Comparison of ENCODE assay signal across 29 cellular contexts in the genomic region with DNA sequence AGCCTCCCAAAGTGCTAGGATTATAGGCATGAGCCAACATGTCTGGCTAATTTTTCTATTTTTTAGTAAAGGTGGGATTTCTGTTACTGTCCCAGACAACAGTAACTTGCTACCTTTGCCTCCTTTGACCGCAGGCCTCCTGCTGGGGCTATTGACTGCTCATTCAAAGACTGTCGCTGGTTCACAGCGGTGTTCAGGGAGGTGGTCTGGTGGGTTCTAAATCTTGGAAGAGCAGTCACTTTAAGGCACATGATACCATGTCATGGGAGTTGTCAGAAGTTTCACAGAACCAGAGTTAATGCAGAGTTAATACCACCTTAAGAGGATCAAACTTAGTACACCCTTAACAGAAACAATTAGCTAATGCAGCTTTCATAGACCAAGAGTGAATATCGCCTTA. TPM values are rescaled to one million over a fixed set of nuclear protein-coding genes. Genes with fewer than 3 reads are reported as not detected.
A peak's percentile ranks its signal among the peaks of the same experiment; 100 is the strongest.
DNase-seq lines count a peak whose midpoint lies in the region; ATAC-seq, FAIRE-seq and TF ChIP-seq lines count a peak whose summit lies in the region.
"Had no signal": no experiment of that assay in that cellular context is flagged by ENCODE, and none has a peak within 500 bp of the region (broad histone marks: within the 10 kb centered on the region; RNA-seq: fewer than 3 reads in every experiment).

No MANE protein-coding gene starts in this region.

- FAIRE-seq in HepG2 (lab: Jason Lieb, UNC) = no peak
- FAIRE-seq: colon, pancreas, small intestine had no signal

- TF ChIP-seq RAD21 in HepG2 (CRISPR knock-in tag; IDR thresholded peaks at IDR 0.05) = no peak

- H3K36me3 ChIP-seq in HepG2 (replicated peaks in 1 of 2; ENCODE audit: control insufficient read depth in 1 of 2, insufficient read depth in 2 of 2, low read length in 2 of 2) (no peaks in the 10 kb centered on the region), right lobe of liver (no peaks in the 10 kb centered on the region), transverse colon (no peaks in the 10 kb centered on the region)
- H3K36me3 ChIP-seq: ascending aorta, pancreas, suprapubic skin had no signal

- no peaks in the 10 kb centered on the region for H4K20me1 ChIP-seq in HepG2 (ENCODE audit: insufficient read depth, low read length)

- TF ChIP-seq POLR2A in HepG2 (IDR thresholded peaks at IDR 0.05; ENCODE audit: insufficient read depth in 1 of 2, low read depth in 2 of 2, low read length in 2 of 2) (no peak), right lobe of liver (IDR thresholded peaks at IDR 0.05) (no peak), transverse colon (IDR thresholded peaks at IDR 0.05) (no peak)

- no peak overlapping the region for H3K27ac ChIP-seq in HepG2 (ENCODE audit: extremely low read length, insufficient read depth, low read length)
- no peak overlapping the region for H3K27ac ChIP-seq in right lobe of liver
- H3K27ac ChIP-seq in transverse colon = no peak overlapping the region
- H3K27ac ChIP-seq: ascending aorta, epithelial cell of prostate, pancreas, suprapubic skin had no signal

- no peak overlapping the region for H3K9ac ChIP-seq in HepG2 (ENCODE audit: insufficient read depth, low read depth, low read length)

- TF ChIP-seq CTCF in HepG2 (CRISPR knock-in tag; IDR thresholded peaks at IDR 0.05) (no peak), right lobe of liver (IDR thresholded peaks at IDR 0.05) (no peak), transverse colon (IDR thresholded peaks at IDR 0.05) (no peak)

- no TSS peak for BruUV-seq in HepG2 (replicated peaks; lab: Mats Ljungman, UMichigan)

- CTCF ChIA-PET in HepG2 (lab: Yijun Ruan, JAX; ENCODE audit: low intra/inter-chr PET ratio, low total read pairs) = no interaction called here

- TF ChIP-seq EP300 in HepG2 (IDR thresholded peaks at IDR 0.05; ENCODE audit: low read depth in 2 of 2, low read length in 2 of 2) = no peak
- no peak for TF ChIP-seq EP300 in HepG2 (CRISPR knock-in tag; IDR thresholded peaks at IDR 0.05; ENCODE audit: borderline replicate concordance)
- no peak for TF ChIP-seq EP300 in transverse colon (IDR thresholded peaks at IDR 0.05; ENCODE audit: low read depth)

- DNase-seq in HepG2 (ENCODE audit: low spot score) = no peak
- no peak for DNase-seq in right lobe of liver
- DNase-seq in RKO (ENCODE audit: low spot score) = peak; percentile 16
- DNase-seq in iPS DF 19.7 (ENCODE audit: low read depth, low spot score) = peak; percentile 25
- DNase-seq in transverse colon = no peak
- DNase-seq in effector CD4-positive, alpha-beta T cell = no peak
- DNase-seq: activated CD4-positive, alpha-beta T cell treated with anti-CD3 and anti-CD28 coated beads, Interleukin-2, amount 50 U/mL, for 4 hours; activated CD4-positive, CD25-positive, alpha-beta regulatory T cell; activated T-cell treated with anti-CD3 and anti-CD28 coated beads, Interleukin-2, amount 50 U/mL, for 48 hours; AML-193; CD4-positive, CD25-positive, alpha-beta regulatory T cell; hippocampal formation; NCI-H2029 treated with DMSO at 0.1 percent for 48 hours; NCI-H524 treated with DMSO at 0.1 percent for 48 hours; NK-92 treated with Interleukin-12 subunit alpha and Interleukin-12 subunit beta, amount 100 ng/mL, for 24 hours; retina; small intestine; stimulated activated naive CD4-positive, alpha-beta T cell treated with Interleukin-2 at 50 U/mL for 16 hours; T-cell had no signal

- no peaks in the 10 kb centered on the region for H3K79me2 ChIP-seq in HepG2 (ENCODE audit: insufficient read depth, low read length)

- H3K4me3 ChIP-seq in HepG2 (replicated peaks in 1 of 3; ENCODE audit: insufficient read depth in 1 of 3, low read depth in 2 of 3, low read length in 3 of 3) = no peak overlapping the region
- no peak overlapping the region for H3K4me3 ChIP-seq in right lobe of liver
- no peak overlapping the region for H3K4me3 ChIP-seq in transverse colon
- H3K4me3 ChIP-seq: ascending aorta, pancreas, suprapubic skin had no signal

- peaks cover 5% of the 10 kb centered on the region; the same call in 1 of the 2 replicates for H3K4me1 ChIP-seq in HepG2 (ENCODE audit: insufficient read depth, low read length)
- no peaks in the 10 kb centered on the region for H3K4me1 ChIP-seq in right lobe of liver
- peaks cover 0 to 2% (median 0%) of the 10 kb centered on the region in 4 donors for H3K4me1 ChIP-seq in transverse colon
- H3K4me1 ChIP-seq: ascending aorta, pancreas, suprapubic skin had no signal

- ATAC-seq in HepG2 (no peak), right lobe of liver (no peak), HG02870 (IDR thresholded peaks at IDR 0.05; ENCODE audit: unreplicated experiment) (no peak)
- ATAC-seq: left lobe of liver, Panc1, pancreas, T-cell had no signal

- H3K27me3 ChIP-seq in HepG2 (ENCODE audit: control insufficient read depth in 1 of 2, insufficient read depth in 2 of 2, low read length in 2 of 2) (no peaks in the 10 kb centered on the region; a peak in 1 of 5 replicates), right lobe of liver (no peaks in the 10 kb centered on the region), transverse colon (no peaks in the 10 kb centered on the region)
- H3K27me3 ChIP-seq: ascending aorta, pancreas, suprapubic skin had no signal

- no peaks in the 10 kb centered on the region for H3K9me3 ChIP-seq in HepG2 (ENCODE audit: low read length)
- H3K9me3 ChIP-seq in right lobe of liver = no peaks in the 10 kb centered on the region
- no peaks in the 10 kb centered on the region for H3K9me3 ChIP-seq in transverse colon
- H3K9me3 ChIP-seq: ascending aorta, pancreas, suprapubic skin had no signal

- intact Hi-C loops in HepG2 (cut with micrococcal nuclease; ENCODE audit: unreplicated experiment) (no loop called here), right lobe of liver (cut with DNase I) (no loop called here), transverse colon (cut with DNase I; ENCODE audit: low total_unique reads) (no loop called here)

- POLR2A ChIA-PET in HepG2 (lab: Yijun Ruan, JAX) = no interaction called here

- in situ Hi-C loops in HepG2 (cut with HindIII; ENCODE audit: extremely low pct_ligation_motif_present, low pct_unique_long_range_greater_than_20kb) = no loop called here
- in situ Hi-C loops in transverse colon (cut with MboI; ENCODE audit: low pct_ligation_motif_present in 1 of 4, low pct_unique_long_range_greater_than_20kb in 1 of 4, low sequenced_read_pairs in 3 of 4) = no loop called here

- H2AFZ ChIP-seq in HepG2 (ENCODE audit: low read length) = no peak overlapping the region

- H3K4me2 ChIP-seq in HepG2 (ENCODE audit: low read depth, low read length) = no peak overlapping the region

- 38% methylated on average over 4 of the region's 4 CpGs for WGBS in HepG2 (ENCODE audit: low lambda C conversion rate)
- WGBS in right lobe of liver (ENCODE audit: insufficient coverage, low coverage, low lambda C conversion rate, missing lambda C conversion rate) = 71% methylated on average over 4 of the region's 4 CpGs
- 50 to 68% methylated on average over 2 to 4 of the region's 4 CpGs for WGBS in transverse colon (ENCODE audit: low coverage in 1 of 2), 2 donors

RNA-seq across cellular contexts. Expression of gene ASMT, which starts 3.8 kb away (rescaled TPM):
- total RNA-seq in HepG2 (2016; rRNA removed; fragmentation: Illumina TruSeq; extraction: Trizol) (not detected in 2 replicates), right lobe of liver (under 1 TPM in 1 of 6 experiments, not detected in 5; 0.13 TPM), transverse colon (not detected)
- total RNA-seq in HepG2 (2016; cell fraction: cytosol; rRNA removed; fragmentation: Illumina TruSeq; extraction: Trizol; ENCODE audit: low read depth) = not detected in 2 replicates
- not detected in 2 replicates for total RNA-seq in HepG2 (2016; cell fraction: insoluble cytoplasmic fraction; rRNA removed; fragmentation: Illumina TruSeq; extraction: Trizol)
- total RNA-seq in HepG2 (2016; cell fraction: membrane; rRNA removed; fragmentation: Illumina TruSeq; extraction: Trizol) = not detected in 2 replicates
- total RNA-seq in HepG2 (2016; cell fraction: nucleus; rRNA removed; fragmentation: Illumina TruSeq; extraction: Trizol) = not detected in 2 replicates
- 0.04 and 0.33 TPM in 2 replicates for polyA plus RNA-seq in HepG2 (2011; rRNA removed)
- 0.04 and 0.06 TPM in 2 replicates for polyA plus RNA-seq in HepG2 (2011; cell fraction: cytosol; rRNA removed)
- not detected in 2 replicates for polyA plus RNA-seq in HepG2 (2011; cell fraction: nucleus; rRNA removed)
- polyA plus RNA-seq in HepG2 (2012) = not detected in 2 replicates
- polyA plus RNA-seq in HepG2 (2016; cell fraction: cytosol; fragmentation: Illumina TruSeq; extraction: Trizol; ENCODE audit: low read depth) = 0.14 TPM in 1 of 2 replicates, not detected in the other
- polyA plus RNA-seq in HepG2 (2016; cell fraction: insoluble cytoplasmic fraction; fragmentation: Illumina TruSeq; extraction: Trizol; ENCODE audit: low read depth) = not detected in 2 replicates
- 0.15 TPM in 1 of 2 replicates, not detected in the other for polyA plus RNA-seq in HepG2 (2016; cell fraction: membrane; fragmentation: Illumina TruSeq; extraction: Trizol; ENCODE audit: low read depth)
- not detected in 2 replicates for polyA plus RNA-seq in HepG2 (2016; cell fraction: nucleus; fragmentation: Illumina TruSeq; extraction: Trizol; ENCODE audit: insufficient read depth, low read depth)
- polyA minus RNA-seq in HepG2 (2011; rRNA and poly(A)+ RNA removed; ENCODE audit: low replicate concordance) = not detected in 2 replicates
- polyA minus RNA-seq in HepG2 (2011; cell fraction: cytosol; rRNA and poly(A)+ RNA removed) = not detected in 2 replicates
- polyA minus RNA-seq in HepG2 (2011; cell fraction: nucleus; rRNA and poly(A)+ RNA removed) = not detected in 2 replicates
- total RNA-seq: A673; CD4-positive, CD25-positive, alpha-beta regulatory T cell; left lobe of liver; M059J had no signal

RNA-seq across cellular contexts. Expression of gene AKAP17A, which starts 27.3 kb away (rescaled TPM):
- 16.8 and 26.5 TPM in 2 replicates for total RNA-seq in HepG2 (2016; rRNA removed; fragmentation: Illumina TruSeq; extraction: Trizol)
- total RNA-seq in HepG2 (2016; cell fraction: cytosol; rRNA removed; fragmentation: Illumina TruSeq; extraction: Trizol; ENCODE audit: low read depth) = 6.5 and 6.8 TPM in 2 replicates
- total RNA-seq in HepG2 (2016; cell fraction: insoluble cytoplasmic fraction; rRNA removed; fragmentation: Illumina TruSeq; extraction: Trizol) = 14.2 and 27.6 TPM in 2 replicates
- 10.5 and 10.6 TPM in 2 replicates for total RNA-seq in HepG2 (2016; cell fraction: membrane; rRNA removed; fragmentation: Illumina TruSeq; extraction: Trizol)
- 20.8 and 27.2 TPM in 2 replicates for total RNA-seq in HepG2 (2016; cell fraction: nucleus; rRNA removed; fragmentation: Illumina TruSeq; extraction: Trizol)
- 20.5 and 29.8 TPM in 2 replicates for polyA plus RNA-seq in HepG2 (2011; rRNA removed)
- 8.1 and 10.8 TPM in 2 replicates for polyA plus RNA-seq in HepG2 (2011; cell fraction: cytosol; rRNA removed)
- polyA plus RNA-seq in HepG2 (2011; cell fraction: nucleus; rRNA removed) = 303 and 327 TPM in 2 replicates
- 24.1 and 26.3 TPM in 2 replicates for polyA plus RNA-seq in HepG2 (2012)
- polyA plus RNA-seq in HepG2 (2016; cell fraction: cytosol; fragmentation: Illumina TruSeq; extraction: Trizol; ENCODE audit: low read depth) = 2.3 and 2.6 TPM in 2 replicates
- 17.5 and 20.6 TPM in 2 replicates for polyA plus RNA-seq in HepG2 (2016; cell fraction: insoluble cytoplasmic fraction; fragmentation: Illumina TruSeq; extraction: Trizol; ENCODE audit: low read depth)
- polyA plus RNA-seq in HepG2 (2016; cell fraction: membrane; fragmentation: Illumina TruSeq; extraction: Trizol; ENCODE audit: low read depth) = 6.1 and 6.3 TPM in 2 replicates
- 80.9 and 81.0 TPM in 2 replicates for polyA plus RNA-seq in HepG2 (2016; cell fraction: nucleus; fragmentation: Illumina TruSeq; extraction: Trizol; ENCODE audit: insufficient read depth, low read depth)
- 5.9 and 7.1 TPM in 2 replicates for polyA minus RNA-seq in HepG2 (2011; rRNA and poly(A)+ RNA removed; ENCODE audit: low replicate concordance)
- polyA minus RNA-seq in HepG2 (2011; cell fraction: cytosol; rRNA and poly(A)+ RNA removed) = 4.2 and 5.9 TPM in 2 replicates
- polyA minus RNA-seq in HepG2 (2011; cell fraction: nucleus; rRNA and poly(A)+ RNA removed) = 19.3 and 20.2 TPM in 2 replicates
- total RNA-seq in right lobe of liver = 10 to 100 TPM; 15.1 to 33.2 (median 24.0) TPM
- 100 to 1,000 TPM in 2 of 4 donors, 10 to 100 TPM in 2; 53.7 to 134 (median 97.7) TPM for total RNA-seq in transverse colon

Comparison
In these comparisons a context has a peak if more than half of its experiments do, and no peak if none do; other contexts are left out.
1. DNase-seq: peak in RKO (single experiment) and iPS DF 19.7 (single experiment); none in HepG2 (single experiment), right lobe of liver (0 of 3), transverse colon (single experiment) and effector CD4-positive, alpha-beta T cell (single experiment).